Comparison of ENCODE assay signal across 21 cellular contexts in genomic region chr12:117072106-117072505, GRCh38. TPM values are rescaled to one million over a fixed set of nuclear protein-coding genes. Genes with fewer than 3 reads are reported as not detected.
DNase-seq lines count a peak whose midpoint lies in the region; ATAC-seq, FAIRE-seq and TF ChIP-seq lines count a peak whose summit lies in the region.
"Had no signal": no experiment of that assay in that cellular context is flagged by ENCODE, and none has a peak within 500 bp of the region (broad histone marks: within the 10 kb centered on the region; RNA-seq: fewer than 3 reads in every experiment).

No MANE protein-coding gene starts in this region.

- TF ChIP-seq RAD21 in K562 (CRISPR knock-in tag; conservative IDR thresholded peaks at IDR 0.05 in 1 of 2, IDR thresholded peaks at IDR 0.05 in 1 of 2) = no peak

- TF ChIP-seq POLR2A in K562 (conservative IDR thresholded peaks at IDR 0.05) = no peak

- H3K4me3 ChIP-seq in BLaER1 = no peak overlapping the region
- H3K4me3 ChIP-seq in HEK293 (ENCODE audit: low read depth, low read length) = no peak overlapping the region
- H3K4me3 ChIP-seq in K562 = no peak overlapping the region

- ATAC-seq in Right ventricle myocardium superior (ENCODE audit: poor library complexity) (no peak), Right ventricle myocardium inferior (no peak), K562 (no peak), GM21360 (IDR thresholded peaks at IDR 0.05; ENCODE audit: unreplicated experiment) (no peak)
- ATAC-seq: CD8-positive, alpha-beta T cell had no signal

- intact Hi-C loops in Right ventricle myocardium superior (cut with DNase I) (no loop called here), Right ventricle myocardium inferior (cut with DNase I) (no loop called here), K562 (cut with micrococcal nuclease) (no loop called here)

- H3K27ac ChIP-seq in BLaER1 (no peak overlapping the region), HEK293 (ENCODE audit: extremely low read depth, low read depth, low read length) (no peak overlapping the region), K562 (ENCODE audit: extremely low read depth, low read depth, low read length) (no peak overlapping the region), RWPE1 (no peak overlapping the region)

- DNase-seq in Right ventricle myocardium superior = peak; percentile 22
- no peak for DNase-seq in Right ventricle myocardium inferior (ENCODE audit: missing footprints)
- no peak for DNase-seq in K562 (ENCODE audit: extremely low read depth in 1 of 4, low spot score in 3 of 4)
- no peak for DNase-seq in RWPE1 (ENCODE audit: low spot score)
- DNase-seq: 8988T; AML-193; C1 segment of cervical spinal cord; CD8-positive, alpha-beta T cell; COR-L47; DMS153; DMS79 treated with DMSO at 0.1 percent for 48 hours; EL; H7; Karpas-422 had no signal

- WGBS in K562 (ENCODE audit: insufficient coverage, low coverage, missing lambda C conversion rate) = 75% methylated on average over 5 of the region's 5 CpGs

- H3K4me2 ChIP-seq in BLaER1 = peak overlapping the region; percentile 98
- no peak overlapping the region for H3K4me2 ChIP-seq in K562 (ENCODE audit: insufficient read depth, low read length)

- BruUV-seq in K562 (replicated peaks; lab: Mats Ljungman, UMichigan) = no TSS peak

- H2AFZ ChIP-seq in K562 (ENCODE audit: low read depth, low read length) = no peak overlapping the region

- in situ Hi-C loops in K562 (cut with MboI) = no loop called here

- POLR2A ChIA-PET in HEK293 (lab: Yijun Ruan, JAX) = no interaction called here
- POLR2A ChIA-PET in K562 (lab: Yijun Ruan, JAX) = no interaction called here
- POLR2A ChIA-PET in RWPE1 (lab: Yijun Ruan, JAX; ENCODE audit: low non-redundant PET) = no interaction called here

- no peaks in the 10 kb centered on the region for H3K79me2 ChIP-seq in K562 (ENCODE audit: control insufficient read depth, insufficient read depth, low read length)

- FAIRE-seq in K562 (lab: Jason Lieb, UNC) = no peak
- FAIRE-seq: D721Med, G401.6, GM12891, GM19239 had no signal

- TF ChIP-seq CTCF in HEK293 (tag by site-specific recombination; IDR thresholded peaks at IDR 0.05) (no peak), K562 (IDR thresholded peaks at IDR 0.05 in 2 of 3, conservative IDR thresholded peaks at IDR 0.05 in 1 of 3; ENCODE audit: insufficient read depth in 2 of 3, low read depth in 1 of 3, low read length in 3 of 3) (no peak), RWPE1 (conservative IDR thresholded peaks at IDR 0.05; ENCODE audit: low read depth) (no peak)

- H3K27me3 ChIP-seq in BLaER1 (no peaks in the 10 kb centered on the region), K562 (ENCODE audit: control insufficient read depth in 2 of 2, insufficient read depth in 2 of 2, low read length in 2 of 2) (no peaks in the 10 kb centered on the region)

- H3K9me1 ChIP-seq in K562 (ENCODE audit: control insufficient read depth, insufficient read depth, low read length) = no peaks in the 10 kb centered on the region

- H3K36me3 ChIP-seq in BLaER1 (peaks cover 17% of the 10 kb centered on the region; the same call in 1 of the 2 replicates), HEK293 (ENCODE audit: control insufficient read depth in 2 of 2, insufficient read depth in 1 of 2, low read length in 2 of 2) (no peaks in the 10 kb centered on the region), K562 (ENCODE audit: control insufficient read depth, insufficient read depth, low read length) (0 out of 3 replicates have a peak, but pooled peaks cover 5% of the 10 kb centered on the region)

- H3K9me3 ChIP-seq in BLaER1 = no peaks in the 10 kb centered on the region
- H3K9me3 ChIP-seq in HEK293 (ENCODE audit: control insufficient read depth, insufficient read depth, low read depth, low read length) = no peaks in the 10 kb centered on the region
- no peaks in the 10 kb centered on the region for H3K9me3 ChIP-seq in K562 (replicated peaks; ENCODE audit: control insufficient read depth, insufficient read depth, low read depth, low read length)

- peaks cover 98% of the 10 kb centered on the region for H3K4me1 ChIP-seq in BLaER1
- H3K4me1 ChIP-seq in HEK293 (ENCODE audit: control insufficient read depth, insufficient read depth, low read length) = no peaks in the 10 kb centered on the region
- H3K4me1 ChIP-seq in K562 (replicated peaks in 1 of 2; ENCODE audit: control insufficient read depth in 2 of 2, insufficient read depth in 2 of 2, low read length in 2 of 2) = peaks cover 9 to 18% of the 10 kb centered on the region in 2 experiments

- TF ChIP-seq EP300 in K562 (IDR thresholded peaks at IDR 0.05; ENCODE audit: low read length) = no peak

- H3K9ac ChIP-seq in BLaER1 (no peak overlapping the region), K562 (ENCODE audit: insufficient read depth in 1 of 2, low read depth in 2 of 2, low read length in 2 of 2) (no peak overlapping the region)

- no peaks in the 10 kb centered on the region for H4K20me1 ChIP-seq in BLaER1
- H4K20me1 ChIP-seq in K562 (replicated peaks; ENCODE audit: control insufficient read depth, insufficient read depth, low read length) = no peaks in the 10 kb centered on the region

- CTCF ChIA-PET in HEK293 (lab: Yijun Ruan, JAX) (interaction anchor here (0.6 to 1.2 kb wide), 3 partner anchors 47 to 776 kb away, joined by 3 to 4 read pairs (median 3); no protein-coding TSS in a partner anchor), K562 (lab: Yijun Ruan, JAX; ENCODE audit: low intra/inter-chr PET ratio) (no interaction called here), RWPE1 (lab: Yijun Ruan, JAX) (interaction anchor here (0.7 kb wide), 1 partner anchor 8 kb away, joined by 5 read pairs; no protein-coding TSS in a partner anchor)

TF ChIP-seq in HEK293, 187 proteins besides CTCF, POLR2A, EP300 and RAD21:
- TF ChIP-seq ZNF155 (tag by site-specific recombination; IDR thresholded peaks at IDR 0.05) (no peak), ZNF140 (tag by site-specific recombination; IDR thresholded peaks at IDR 0.05) (no peak), ZNF121 (tag by site-specific recombination; IDR thresholded peaks at IDR 0.05) (peak; percentile 41; the same call in 1 of the 2 replicates), TRIM28 (IDR thresholded peaks at IDR 0.05; ENCODE audit: borderline replicate concordance, low read length) (no peak), ZNF114 (tag by site-specific recombination; IDR thresholded peaks at IDR 0.05) (no peak)
TF ChIP-seq in HEK293: peak in this region for 1.

TF ChIP-seq in K562, 482 proteins besides CTCF, POLR2A, EP300 and RAD21:
- no peak for TF ChIP-seq ZNF561 (CRISPR knock-in tag; conservative IDR thresholded peaks at IDR 0.05)
- TF ChIP-seq ELF2 (CRISPR knock-in tag; IDR thresholded peaks at IDR 0.05) = no peak
- TF ChIP-seq MYNN (IDR thresholded peaks at IDR 0.05) = no peak
- TF ChIP-seq MYNN (CRISPR knock-in tag; IDR thresholded peaks at IDR 0.05) = no peak
- TF ChIP-seq ZNF121 (CRISPR knock-in tag; conservative IDR thresholded peaks at IDR 0.05) = peak; percentile 88
TF ChIP-seq in K562: peak in this region for 1.

RNA-seq across cellular contexts. Expression of gene TESC, which starts 27.1 kb away (rescaled TPM):
- 93.6 TPM for total RNA-seq in Right ventricle myocardium superior
- 93.9 TPM for total RNA-seq in Right ventricle myocardium inferior
- total RNA-seq in K562 (2011; cell fraction: chromatin; rRNA removed; ENCODE audit: low replicate concordance) = 16.2 and 42.2 TPM in 2 replicates
- total RNA-seq in K562 (2011; cell fraction: nucleolus; rRNA removed) = 30.9 and 35.9 TPM in 2 replicates
- 12.6 and 19.2 TPM in 2 replicates for total RNA-seq in K562 (2011; cell fraction: nucleoplasm; rRNA removed)
- total RNA-seq in K562 (2014; rRNA removed) = 25.2 and 30.4 TPM in 2 replicates
- 11.5 and 13.4 TPM in 2 replicates for total RNA-seq in K562 (2014; rRNA removed; fragmentation: Illumina TruSeq; extraction: Trizol)
- total RNA-seq in K562 (2015; rRNA removed; fragmentation: Illumina TruSeq; extraction: Trizol) = 11.6 and 12.6 TPM in 2 replicates
- 28.9 and 31.6 TPM in 2 replicates for total RNA-seq in K562 (2021)
- 21.7 and 25.3 TPM in 2 replicates for polyA plus RNA-seq in K562 (2011; rRNA removed)
- 27.4 and 44.2 TPM in 2 replicates for polyA plus RNA-seq in K562 (2011; cell fraction: cytosol; rRNA removed)
- polyA plus RNA-seq in K562 (2011; cell fraction: nucleus; rRNA removed) = 24.7 and 34.1 TPM in 2 replicates
- polyA plus RNA-seq in K562 (2012) = 14.6 and 21.7 TPM in 2 replicates
- polyA plus RNA-seq in K562 (2014; fragmentation: Illumina TruSeq; extraction: Trizol) = 17.8 and 20.7 TPM in 2 replicates
- polyA plus RNA-seq in K562 (2014; fragmentation: Nextera tagmentation; extraction: Ambion mirVana) = 1 to 10 TPM in 1 of 2 experiments, under 1 TPM in 1; 0.96 to 2.0 TPM
- polyA plus RNA-seq in K562 (2014; rRNA removed) = 31.8 and 32.9 TPM in 2 replicates
- polyA minus RNA-seq in K562 (2011; rRNA and poly(A)+ RNA removed) = 9.3 and 10.6 TPM in 2 replicates
- 7.7 and 8.3 TPM in 2 replicates for polyA minus RNA-seq in K562 (2011; cell fraction: cytosol; rRNA and poly(A)+ RNA removed)
- 18.8 and 20.2 TPM in 2 replicates for polyA minus RNA-seq in K562 (2011; cell fraction: nucleus; rRNA and poly(A)+ RNA removed)
